ENCODE assay signal across 10 cellular contexts in the genomic region with DNA sequence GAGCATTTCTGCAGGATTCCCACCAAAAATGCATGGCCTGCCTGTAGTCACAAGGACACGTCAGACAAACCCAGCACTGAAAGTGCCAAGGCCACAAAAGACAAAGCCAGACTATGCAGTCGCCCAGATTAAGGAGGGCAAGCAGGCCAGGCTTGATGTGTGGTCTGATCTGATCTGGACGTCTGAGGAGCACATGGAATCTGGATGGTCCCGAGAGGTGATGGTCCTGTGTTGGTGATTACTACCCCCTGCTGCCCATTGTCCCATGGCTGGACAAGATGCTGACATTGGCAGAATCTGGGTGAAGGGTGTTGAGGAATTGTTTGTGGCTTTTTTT.
"Had no signal": no experiment of that assay in that cellular context is flagged by ENCODE, and none has a peak within 500 bp of the region (broad histone marks: within the 10 kb centered on the region; RNA-seq: fewer than 3 reads in every experiment).

No MANE protein-coding gene starts in this region.

- H3K4me3 ChIP-seq: body of pancreas, psoas muscle, thoracic aorta had no signal

- H3K27ac ChIP-seq: body of pancreas, psoas muscle, thoracic aorta had no signal

- DNase-seq: nucleus accumbens; psoas muscle; stimulated activated CD4-positive, alpha-beta T cell treated with anti-CD3 and anti-CD28 coated beads, Interleukin-12 subunit alpha, Interleukin-12 subunit beta, amount 100 ng/mL, for 4 hours; stimulated activated CD4-positive, alpha-beta T cell treated with anti-CD3 and anti-CD28 coated beads, Interleukin-2, amount 100 ng/mL, for 48 hours; T-helper 17 cell had no signal

- H3K9me3 ChIP-seq: body of pancreas, psoas muscle, thoracic aorta had no signal

- H3K4me1 ChIP-seq: body of pancreas, psoas muscle had no signal

- H3K27me3 ChIP-seq: body of pancreas had no signal

- ATAC-seq: body of pancreas; naive thymus-derived CD8-positive, alpha-beta T cell; psoas muscle; sciatic nerve; T-helper 17 cell; WTC11 had no signal
